In the genomic region with DNA sequence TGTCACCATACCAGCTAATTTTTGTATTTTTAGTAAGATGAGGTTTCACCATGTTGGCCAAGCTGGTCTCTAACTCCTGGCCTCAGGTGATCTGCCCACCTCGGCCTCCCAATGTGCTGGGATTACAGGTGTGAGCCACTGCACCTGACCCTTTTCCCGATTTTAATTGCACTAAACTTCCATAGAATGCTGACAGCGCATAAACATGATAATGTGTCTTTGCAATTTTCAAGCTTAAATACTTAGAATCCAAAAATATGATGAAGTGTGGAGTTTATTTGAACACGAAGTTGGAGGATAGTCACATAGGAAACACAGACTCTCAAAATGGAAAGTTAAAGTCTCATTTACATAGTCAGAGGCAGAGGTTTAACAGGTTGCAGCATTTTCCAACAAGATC, we compare ENCODE assay signal across 20 cellular contexts.
"Had no signal": no experiment of that assay in that cellular context is flagged by ENCODE, and none has a peak within 500 bp of the region (broad histone marks: within the 10 kb centered on the region; RNA-seq: fewer than 3 reads in every experiment).

No MANE protein-coding gene starts in this region.

- ATAC-seq: left colon; left lung; naive thymus-derived CD4-positive, alpha-beta T cell; natural killer cell treated with Interleukin-12 subunit alpha and Interleukin-12 subunit beta and Interleukin-15 and Interleukin-18, amount 100 ng/mL, for 72 hours; stimulated activated effector memory CD8-positive, alpha-beta T cell treated with anti-CD3 and anti-CD28 coated beads, Interleukin-12 subunit alpha, Interleukin-12 subunit beta, amount 100 ng/mL, for 72 hours had no signal

- H3K9me3 ChIP-seq: left lung, ovary, prostate gland, sigmoid colon, spleen, tibial nerve, vagina had no signal

- H3K27me3 ChIP-seq: ovary, sigmoid colon, tibial nerve, vagina had no signal

- H3K36me3 ChIP-seq: left lung, ovary, prostate gland, sigmoid colon, spleen, tibial nerve, vagina had no signal

- DNase-seq: hippocampal formation; left colon; mesendoderm; naive thymus-derived CD4-positive, alpha-beta T cell; ovary; retina; right cardiac atrium; sigmoid colon; small intestine; stimulated activated CD4-positive, alpha-beta T cell treated with anti-CD3 and anti-CD28 coated beads, Interleukin-4, amount 100 ng/mL, for 24 hours; stimulated activated naive CD4-positive, alpha-beta T cell had no signal

- H3K4me1 ChIP-seq: prostate gland had no signal

- H3K4me3 ChIP-seq: left lung, lung, ovary, prostate gland, sigmoid colon, spleen, tibial nerve, vagina had no signal

- FAIRE-seq: keratinocyte, small intestine had no signal

- H3K27ac ChIP-seq: left lung, ovary, prostate gland, sigmoid colon, spleen had no signal
